Comparison of ENCODE assay signal across 19 cellular contexts in the genomic region with DNA sequence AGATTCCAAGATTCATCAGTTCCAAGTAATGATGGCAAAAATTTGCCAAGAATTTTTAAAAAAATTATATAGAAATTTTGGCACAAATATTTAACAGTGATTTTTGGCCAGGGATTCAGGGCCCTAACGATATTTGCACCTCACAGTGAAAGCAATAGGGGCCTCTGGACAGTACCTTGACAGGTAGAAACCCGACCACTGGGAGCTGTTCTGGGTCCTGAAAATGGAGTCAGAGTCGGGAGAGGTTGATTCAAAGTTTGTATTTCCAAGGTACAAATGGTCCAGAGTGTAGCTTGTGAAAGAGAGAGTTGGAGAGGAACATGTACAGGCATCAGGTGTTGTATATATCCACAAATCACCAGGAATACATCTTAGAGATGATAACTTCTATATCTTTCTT. TPM values are rescaled to one million over a fixed set of nuclear protein-coding genes. Genes with fewer than 3 reads are reported as not detected.
A peak's percentile ranks its signal among the peaks of the same experiment; 100 is the strongest.
DNase-seq lines count a peak whose midpoint lies in the region; ATAC-seq and TF ChIP-seq lines count a peak whose summit lies in the region.
"Had no signal": no experiment of that assay in that cellular context is flagged by ENCODE, and none has a peak within 500 bp of the region (broad histone marks: within the 10 kb centered on the region; RNA-seq: fewer than 3 reads in every experiment).

No MANE protein-coding gene starts in this region.

- no peak overlapping the region for H3K4me3 Mint-ChIP-seq in H9
- H3K4me3 Mint-ChIP-seq in endothelial cell (ENCODE audit: unreplicated experiment): no peak overlapping the region
- H3K4me3 Mint-ChIP-seq in neural progenitor cell: no peak overlapping the region
- H3K4me3 Mint-ChIP-seq in natural killer cell: no peak overlapping the region
- H3K4me3 Mint-ChIP-seq: activated CD4-positive, alpha-beta T cell treated with anti-CD3 and anti-CD28 coated beads for 36 hours; B cell had no signal

- H3K14ac ChIP-seq in H9 (ENCODE audit: insufficient read depth, low read length): no peak overlapping the region

- H3K27me3 Mint-ChIP-seq in H9 (ENCODE audit: low read depth) (peaks cover 49% of the 10 kb centered on the region), endothelial cell (ENCODE audit: unreplicated experiment) (no peaks in the 10 kb centered on the region), neural progenitor cell (ENCODE audit: insufficient read depth, low read depth) (peaks cover 9% of the 10 kb centered on the region), natural killer cell (ENCODE audit: low read depth in 2 of 2) (peaks cover 29 to 53% of the 10 kb centered on the region in 2 donors)

- intact Hi-C loops in PC-3 (cut with micrococcal nuclease): no loop called here
- intact Hi-C loops in natural killer cell (cut with micrococcal nuclease): no loop called here

- no peaks in the 10 kb centered on the region for H3K36me3 ChIP-seq in PC-3 (ENCODE audit: low read depth, low read length)
- no peaks in the 10 kb centered on the region for H3K36me3 ChIP-seq in neural progenitor cell
- H3K36me3 ChIP-seq: SJSA1 had no signal

- H3K9ac ChIP-seq in H9 (ENCODE audit: extremely low read depth, insufficient read length, low read length) (no peak overlapping the region), PC-3 (ENCODE audit: low read length) (no peak overlapping the region), neural progenitor cell (no peak overlapping the region)

- H3K4me3 ChIP-seq in PC-3 (ENCODE audit: low read length): no peak overlapping the region
- H3K4me3 ChIP-seq in neural progenitor cell: no peak overlapping the region
- H3K4me3 ChIP-seq: SJSA1, testis had no signal

- no peak overlapping the region for H3K4me2 ChIP-seq in H9 (ENCODE audit: insufficient read depth, insufficient read length, low read length)
- no peak overlapping the region for H3K4me2 ChIP-seq in PC-3 (ENCODE audit: low read length)
- no peak overlapping the region for H3K4me2 ChIP-seq in neural progenitor cell

- no peak overlapping the region for H3K4ac ChIP-seq in H9 (ENCODE audit: low read depth, low read length)

- H3K9me2 ChIP-seq in PC-3 (replicated peaks; ENCODE audit: low read length): no peaks in the 10 kb centered on the region

- no peaks in the 10 kb centered on the region for H3K79me2 ChIP-seq in H9 (ENCODE audit: insufficient read depth, low read length)
- no peaks in the 10 kb centered on the region for H3K79me2 ChIP-seq in PC-3 (ENCODE audit: low read length)
- H3K79me2 ChIP-seq in neural progenitor cell (ENCODE audit: low read depth): no peaks in the 10 kb centered on the region

- H3T11ph ChIP-seq in H9 (ENCODE audit: low read length): no peak overlapping the region

- no peaks in the 10 kb centered on the region for H3K36me3 Mint-ChIP-seq in H9 (ENCODE audit: insufficient read depth in 1 of 3, low read depth in 3 of 3)
- H3K36me3 Mint-ChIP-seq in endothelial cell (ENCODE audit: low read depth, unreplicated experiment): no peaks in the 10 kb centered on the region
- H3K36me3 Mint-ChIP-seq in neural progenitor cell: no peaks in the 10 kb centered on the region
- H3K36me3 Mint-ChIP-seq in natural killer cell: no peaks in the 10 kb centered on the region

- H2AFZ ChIP-seq in H9 (ENCODE audit: low read length) (no peak overlapping the region), PC-3 (ENCODE audit: low read length) (no peak overlapping the region), neural progenitor cell (replicated peaks) (no peak overlapping the region)

- no peak overlapping the region for H4K8ac ChIP-seq in H9 (replicated peaks; ENCODE audit: insufficient read length, low read depth, low read length)

- H3K18ac ChIP-seq in H9 (ENCODE audit: insufficient read length, low read depth, low read length): no peak overlapping the region

- CTCF ChIA-PET in PC-3 (lab: Charles Lee): no interaction called here

- H3K4me1 Mint-ChIP-seq in H9 (no peaks in the 10 kb centered on the region), endothelial cell (ENCODE audit: unreplicated experiment) (no peaks in the 10 kb centered on the region), neural progenitor cell (no peaks in the 10 kb centered on the region), natural killer cell (no peaks in the 10 kb centered on the region)
- H3K4me1 Mint-ChIP-seq: activated CD4-positive, alpha-beta T cell treated with anti-CD3 and anti-CD28 coated beads for 36 hours; B cell had no signal

- H3K4me1 ChIP-seq in H9 (ENCODE audit: insufficient read depth, low read length) (no peaks in the 10 kb centered on the region), PC-3 (ENCODE audit: insufficient read depth, low read length) (peaks cover 3% of the 10 kb centered on the region), neural progenitor cell (no peaks in the 10 kb centered on the region)
- H3K4me1 ChIP-seq: SJSA1, testis had no signal

- H3K27me3 ChIP-seq in H9 (ENCODE audit: insufficient read depth, low read length) (no peaks in the 10 kb centered on the region), PC-3 (ENCODE audit: low read length) (no peaks in the 10 kb centered on the region), neural progenitor cell (peaks cover 30% of the 10 kb centered on the region)
- H3K27me3 ChIP-seq: SJSA1, testis had no signal

- no peak overlapping the region for H2BK20ac ChIP-seq in H9 (ENCODE audit: low read depth, low read length, poor library complexity, severe bottlenecking)

- TF ChIP-seq CTCF in H9 (conservative IDR thresholded peaks at IDR 0.05) (no peak), PC-3 (conservative IDR thresholded peaks at IDR 0.05; ENCODE audit: low read depth, low read length) (no peak), endothelial cell (IDR thresholded peaks at IDR 0.05; ENCODE audit: unreplicated experiment) (no peak), neural progenitor cell (IDR thresholded peaks at IDR 0.05) (no peak), natural killer cell (IDR thresholded peaks at IDR 0.05) (no peak)

- no peak overlapping the region for H4K91ac ChIP-seq in H9 (ENCODE audit: insufficient read length, low read depth, low read length)

- H3K23ac ChIP-seq in H9 (ENCODE audit: insufficient read length, low read depth, low read length): no peak overlapping the region

- DNase-seq in H9: peak; percentile 45
- DNase-seq in PC-3: peak; percentile 59
- peak; percentile 39 for DNase-seq in endothelial cell (ENCODE audit: low spot score)
- DNase-seq in neural progenitor cell (ENCODE audit: low spot score): peak; percentile 68
- no peak for DNase-seq in NCI-H1417 (lab: John Stamatoyannopoulos, UW)
- DNase-seq in natural killer cell: no peak
- DNase-seq: activated CD4-positive, alpha-beta T cell treated with anti-CD3 and anti-CD28 coated beads for 36 hours; activated CD8-positive, alpha-beta memory T cell treated with anti-CD3 and anti-CD28 coated beads, Interleukin-2, amount 50 U/mL, for 48 hours; activated naive CD4-positive, alpha-beta T cell treated with Interleukin-2 at 50 U/mL for 16 hours; DMS 273 treated with DMSO at 0.1 percent for 48 hours; NCI-H1048; stimulated activated CD4-positive, alpha-beta T cell treated with anti-CD3 and anti-CD28 coated beads, Interleukin-4, amount 100 ng/mL, for 4 hours; T-helper 9 cell; testis had no signal

- no peak overlapping the region for H2BK12ac ChIP-seq in H9 (ENCODE audit: insufficient read length, low read depth, low read length)

- H3K27ac Mint-ChIP-seq in H9: no peak overlapping the region
- H3K27ac Mint-ChIP-seq in endothelial cell (ENCODE audit: unreplicated experiment): no peak overlapping the region
- H3K27ac Mint-ChIP-seq in neural progenitor cell: no peak overlapping the region
- no peak overlapping the region for H3K27ac Mint-ChIP-seq in natural killer cell
- H3K27ac Mint-ChIP-seq: activated CD4-positive, alpha-beta T cell treated with anti-CD3 and anti-CD28 coated beads for 36 hours; B cell had no signal

- no peak overlapping the region for H4K5ac ChIP-seq in H9 (ENCODE audit: insufficient read length, low read depth, low read length)

- H3K79me1 ChIP-seq in H9 (ENCODE audit: insufficient read depth, low read depth, low read length, poor library complexity, severe bottlenecking): no peaks in the 10 kb centered on the region

- no peak overlapping the region for H2BK15ac ChIP-seq in H9 (ENCODE audit: low read depth, low read length)

- H3K9me3 ChIP-seq in H9 (ENCODE audit: control insufficient read depth, low read depth, low read length) (no peaks in the 10 kb centered on the region), PC-3 (ENCODE audit: low read length) (no peaks in the 10 kb centered on the region), neural progenitor cell (ENCODE audit: low read depth) (no peaks in the 10 kb centered on the region)
- H3K9me3 ChIP-seq: SJSA1, testis had no signal

- H2BK5ac ChIP-seq in H9 (ENCODE audit: insufficient read length, low read length): no peak overlapping the region

- H3K27ac ChIP-seq in H9 (ENCODE audit: insufficient read length, low read depth, low read length): no peak overlapping the region
- H3K27ac ChIP-seq in PC-3 (ENCODE audit: low read length): no peak overlapping the region
- H3K27ac ChIP-seq in neural progenitor cell: no peak overlapping the region
- H3K27ac ChIP-seq: SJSA1, testis had no signal

- no peak overlapping the region for H3K56ac ChIP-seq in H9 (ENCODE audit: insufficient read length, low read depth, low read length)

- no peaks in the 10 kb centered on the region for H4K20me1 ChIP-seq in H9 (ENCODE audit: control insufficient read depth, insufficient read depth, insufficient read length)
- H4K20me1 ChIP-seq in PC-3 (ENCODE audit: low read length): no peaks in the 10 kb centered on the region
- no peaks in the 10 kb centered on the region for H4K20me1 ChIP-seq in neural progenitor cell (ENCODE audit: low read depth)

- H3F3A ChIP-seq in PC-3 (ENCODE audit: low read length, unreplicated experiment) (no peaks in the 10 kb centered on the region), neural progenitor cell (ENCODE audit: low read depth) (no peaks in the 10 kb centered on the region)

- BruUV-seq in PC-3 (replicated peaks; lab: Mats Ljungman, UMichigan): no TSS peak

- H3K9me3 Mint-ChIP-seq in H9: no peaks in the 10 kb centered on the region; a peak in 1 of 5 replicates
- no peaks in the 10 kb centered on the region for H3K9me3 Mint-ChIP-seq in endothelial cell (ENCODE audit: unreplicated experiment)
- H3K9me3 Mint-ChIP-seq in neural progenitor cell: no peaks in the 10 kb centered on the region
- no peaks in the 10 kb centered on the region for H3K9me3 Mint-ChIP-seq in natural killer cell

- ATAC-seq in PC-3: no peak
- ATAC-seq in GM21619 (IDR thresholded peaks at IDR 0.05; ENCODE audit: unreplicated experiment): no peak
- ATAC-seq in natural killer cell: no peak
- ATAC-seq: activated CD4-positive, alpha-beta T cell treated with anti-CD3 and anti-CD28 coated beads for 36 hours had no signal

- WGBS in H9 (ENCODE audit: extremely low coverage, insufficient read length, low lambda C conversion rate): no CpG with 5 or more reads among the region's 3 CpGs

- no peaks in the 10 kb centered on the region for H3K23me2 ChIP-seq in H9 (ENCODE audit: insufficient read length, low read depth, low read length, poor library complexity, severe bottlenecking)

- POLR2A ChIA-PET in PC-3 (lab: Charles Lee; ENCODE audit: unreplicated experiment): no interaction called here

- H2BK120ac ChIP-seq in H9 (ENCODE audit: low read depth, low read length, poor library complexity, severe bottlenecking): no peak overlapping the region

- H2AK5ac ChIP-seq in H9 (ENCODE audit: insufficient read length, low read length): no peak overlapping the region

RNA-seq across cellular contexts. Expression of a gene that starts 41.6 kb away (rescaled TPM):
- not detected in 2 replicates for total RNA-seq in H9 (2021)
- total RNA-seq in PC-3 (2014; rRNA removed): not detected in 2 replicates
- 0.51 TPM for total RNA-seq in endothelial cell (ENCODE audit: unreplicated experiment)
- total RNA-seq in neural progenitor cell (ENCODE audit: low replicate concordance): not detected in 2 replicates
- total RNA-seq in natural killer cell: under 1 TPM in 2 of 3 donors, not detected in 1; 0.21 to 0.48 TPM
- total RNA-seq: activated CD4-positive, alpha-beta T cell treated with anti-CD3 and anti-CD28 coated beads for 36 hours; B cell; glomerular endothelial cell; mononuclear cell; SJSA1 had no signal

Comparison
In these comparisons a context has a peak if more than half of its experiments do, and no peak if none do; other contexts are left out.
1. DNase-seq: peak in H9 (single experiment), PC-3 (single experiment), endothelial cell (single experiment) and neural progenitor cell (single experiment); none in NCI-H1417 (0 of 3) and natural killer cell (single experiment).